Comparison of ENCODE assay signal across 24 cellular contexts in genomic region chr5:765948-766631, GRCh38. TPM values are rescaled to one million over a fixed set of nuclear protein-coding genes. Genes with fewer than 3 reads are reported as not detected.
DNase-seq lines count a peak whose midpoint lies in the region; ATAC-seq and TF ChIP-seq lines count a peak whose summit lies in the region.
"Had no signal": no experiment of that assay in that cellular context is flagged by ENCODE, and none has a peak within 500 bp of the region (broad histone marks: within the 10 kb centered on the region; RNA-seq: fewer than 3 reads in every experiment).

No MANE protein-coding gene starts in this region.

- no peaks in the 10 kb centered on the region for H3K4me1 ChIP-seq in RWPE2 (ENCODE audit: insufficient read depth, poor library complexity, severe bottlenecking)
- no peaks in the 10 kb centered on the region for H3K4me1 ChIP-seq in upper lobe of right lung
- H3K4me1 ChIP-seq: lower lobe of right lung, transverse colon had no signal

- no peaks in the 10 kb centered on the region for H3K36me3 ChIP-seq in RWPE2 (ENCODE audit: low read depth)
- no peaks in the 10 kb centered on the region for H3K36me3 ChIP-seq in upper lobe of right lung
- H3K36me3 ChIP-seq: transverse colon had no signal

- no peaks in the 10 kb centered on the region for H3K9me3 ChIP-seq in RWPE2 (ENCODE audit: severe bottlenecking)
- no peaks in the 10 kb centered on the region for H3K9me3 ChIP-seq in upper lobe of right lung
- H3K9me3 ChIP-seq: lower lobe of right lung, transverse colon had no signal

- H3K27ac ChIP-seq in RWPE2 (ENCODE audit: poor library complexity, severe bottlenecking) (no peak overlapping the region), upper lobe of right lung (no peak overlapping the region)
- H3K27ac ChIP-seq: KMS-11, lower lobe of right lung, transverse colon had no signal

- H3K27me3 ChIP-seq in RWPE2 (ENCODE audit: insufficient read depth, poor library complexity, severe bottlenecking) (no peaks in the 10 kb centered on the region), upper lobe of right lung (no peaks in the 10 kb centered on the region)
- H3K27me3 ChIP-seq: transverse colon had no signal

- DNase-seq in activated effector memory CD4-positive, alpha-beta T cell treated with anti-CD3 and anti-CD28 coated beads, Interleukin-2, amount 50 U/mL, for 16 hours: peak; percentile 64
- no peak for DNase-seq in activated effector memory CD4-positive, alpha-beta T cell treated with Interleukin-2 at 50 U/mL for 16 hours
- DNase-seq in RWPE2 (ENCODE audit: low spot score): peak; percentile 63
- DNase-seq in left lobe of liver (ENCODE audit: low spot score): peak; percentile 43
- DNase-seq in upper lobe of right lung: peak; percentile 54
- no peak for DNase-seq in GDM1 (lab: John Stamatoyannopoulos, UW)
- DNase-seq: activated T-cell treated with anti-CD3 and anti-CD28 coated beads, Interleukin-2, amount 50 U/mL, for 72 hours; effector CD4-positive, alpha-beta T cell; foreskin melanocyte; hippocampal formation; lower lobe of right lung; NCI-H2171; NCI-H526 treated with DMSO at 0.1 percent for 48 hours; nucleus accumbens; retina; T1000; transverse colon had no signal

- TF ChIP-seq CTCF in RWPE2 (IDR thresholded peaks at IDR 0.05; ENCODE audit: poor library complexity, severe bottlenecking) (no peak), upper lobe of right lung (IDR thresholded peaks at IDR 0.05) (no peak)

- no peak for ATAC-seq in RWPE2 (ENCODE audit: low read depth)
- no peak for ATAC-seq in left lobe of liver
- no peak for ATAC-seq in upper lobe of right lung
- no peak for ATAC-seq in GM21576 (IDR thresholded peaks at IDR 0.05; ENCODE audit: unreplicated experiment)
- no peak for ATAC-seq in GM19455 (IDR thresholded peaks at IDR 0.05; ENCODE audit: unreplicated experiment)
- ATAC-seq: activated T-cell treated with anti-CD3 and anti-CD28 coated beads, Interleukin-2, amount 50 U/mL, for 72 hours; esophagus mucosa; lower lobe of right lung; stimulated activated naive CD8-positive, alpha-beta T cell treated with anti-CD3 and anti-CD28 coated beads, Interleukin-15, amount 100 ng/mL, for 72 hours; WTC11 had no signal

- H3K4me3 ChIP-seq in RWPE2 (ENCODE audit: severe bottlenecking): no peak overlapping the region
- no peak overlapping the region for H3K4me3 ChIP-seq in upper lobe of right lung
- H3K4me3 ChIP-seq: lower lobe of right lung, transverse colon had no signal

- intact Hi-C loops in upper lobe of right lung (cut with DNase I): no loop called here

RNA-seq across cellular contexts. Expression of gene ZDHHC11B, which starts 18.4 kb away (rescaled TPM):
- 6.1 TPM for total RNA-seq in left lobe of liver
- total RNA-seq in upper lobe of right lung: 8.0 TPM
- total RNA-seq: RPMI7951 had no signal

Comparison
In these comparisons a context has a peak if more than half of its experiments do, and no peak if none do; other contexts are left out.
1. DNase-seq: peak in activated effector memory CD4-positive, alpha-beta T cell treated with anti-CD3 and anti-CD28 coated beads, Interleukin-2, amount 50 U/mL, for 16 hours (single experiment), RWPE2 (single experiment), left lobe of liver (single experiment) and upper lobe of right lung (single experiment); none in activated effector memory CD4-positive, alpha-beta T cell treated with Interleukin-2 at 50 U/mL for 16 hours (single experiment) and GDM1 (single experiment).